ENCODE assay signal across 14 cellular contexts in the genomic region with DNA sequence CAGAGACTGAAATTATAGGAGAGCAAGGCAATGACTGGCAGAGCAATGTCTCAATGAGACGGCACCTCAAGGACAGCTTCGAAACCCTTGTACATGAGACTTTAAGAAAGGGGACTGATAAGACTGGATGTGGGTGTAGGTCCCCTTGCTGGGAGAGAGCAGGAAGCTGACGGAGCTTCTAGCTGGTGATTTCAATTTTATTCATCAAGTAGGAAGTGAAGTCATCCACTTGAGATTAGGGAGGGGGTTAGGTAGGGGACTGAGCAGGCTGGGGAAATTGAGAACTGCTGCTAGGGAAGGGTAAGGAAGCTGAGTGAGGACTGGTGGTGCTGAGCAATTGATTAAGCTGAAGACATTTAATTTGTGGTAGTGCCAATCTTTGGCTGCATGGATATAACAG.
DNase-seq lines count a peak whose midpoint lies in the region; ATAC-seq lines count a peak whose summit lies in the region.
"Had no signal": no experiment of that assay in that cellular context is flagged by ENCODE, and none has a peak within 500 bp of the region (broad histone marks: within the 10 kb centered on the region; RNA-seq: fewer than 3 reads in every experiment).

No MANE protein-coding gene starts in this region.

- peak overlapping the region; percentile 64 for H3K27ac Mint-ChIP-seq in activated naive CD4-positive, alpha-beta T cell treated with anti-CD3 and anti-CD28 coated beads, Interleukin-2, amount 10 ng/mL, durations not matched to agents 7 days and 5 days
- H3K27ac Mint-ChIP-seq in dendritic cell treated with granulocyte-macrophage colony-stimulating factor and Interleukin-4, amounts not matched to agents 40 ng/mL and 50 ng/mL, for 4 days = peak overlapping the region; percentile 61

- H3K27me3 ChIP-seq in skeletal muscle satellite cell (ENCODE audit: control insufficient read depth, insufficient read depth, low read length) = no peaks in the 10 kb centered on the region

- H3K27me3 Mint-ChIP-seq in activated naive CD4-positive, alpha-beta T cell treated with anti-CD3 and anti-CD28 coated beads, Interleukin-2, amount 10 ng/mL, durations not matched to agents 7 days and 5 days = no peaks in the 10 kb centered on the region
- no peaks in the 10 kb centered on the region for H3K27me3 Mint-ChIP-seq in dendritic cell treated with granulocyte-macrophage colony-stimulating factor and Interleukin-4, amounts not matched to agents 40 ng/mL and 50 ng/mL, for 4 days
- H3K27me3 Mint-ChIP-seq: IgD-negative memory B cell had no signal

- H3K4me3 ChIP-seq in SK-N-MC = no peak overlapping the region
- no peak overlapping the region for H3K4me3 ChIP-seq in skeletal muscle satellite cell (ENCODE audit: low read length)
- H3K4me3 ChIP-seq: thoracic aorta had no signal

- H3K4me1 ChIP-seq in skeletal muscle satellite cell (ENCODE audit: control insufficient read depth, insufficient read depth, low read length) = peaks cover 48% of the 10 kb centered on the region

- peaks cover 55% of the 10 kb centered on the region for H3K4me1 Mint-ChIP-seq in activated naive CD4-positive, alpha-beta T cell treated with anti-CD3 and anti-CD28 coated beads, Interleukin-2, amount 10 ng/mL, durations not matched to agents 7 days and 5 days
- H3K4me1 Mint-ChIP-seq in dendritic cell treated with granulocyte-macrophage colony-stimulating factor and Interleukin-4, amounts not matched to agents 40 ng/mL and 50 ng/mL, for 4 days (ENCODE audit: low read depth) = peaks cover 46% of the 10 kb centered on the region

- peaks cover 76% of the 10 kb centered on the region for H3K36me3 Mint-ChIP-seq in activated naive CD4-positive, alpha-beta T cell treated with anti-CD3 and anti-CD28 coated beads, Interleukin-2, amount 10 ng/mL, durations not matched to agents 7 days and 5 days
- H3K36me3 Mint-ChIP-seq in dendritic cell treated with granulocyte-macrophage colony-stimulating factor and Interleukin-4, amounts not matched to agents 40 ng/mL and 50 ng/mL, for 4 days (ENCODE audit: low read depth) = peaks cover 74% of the 10 kb centered on the region

- CTCF ChIA-PET in activated naive CD4-positive, alpha-beta T cell treated with anti-CD3 and anti-CD28 coated beads, Interleukin-2, amount 10 ng/mL, durations not matched to agents 7 days and 5 days (lab: Charles Lee) = interaction anchor here (0.6 to 2.0 kb wide), 3 partner anchors 8 to 763 kb away, joined by 3 to 5 read pairs (median 4); no protein-coding TSS in a partner anchor

- no peak overlapping the region for H3K4me3 Mint-ChIP-seq in activated naive CD4-positive, alpha-beta T cell treated with anti-CD3 and anti-CD28 coated beads, Interleukin-2, amount 10 ng/mL, durations not matched to agents 7 days and 5 days
- H3K4me3 Mint-ChIP-seq in dendritic cell treated with granulocyte-macrophage colony-stimulating factor and Interleukin-4, amounts not matched to agents 40 ng/mL and 50 ng/mL, for 4 days = no peak overlapping the region
- H3K4me3 Mint-ChIP-seq: IgD-negative memory B cell had no signal

- H3K9me3 ChIP-seq in SK-N-MC (ENCODE audit: low read depth, low read length) (no peaks in the 10 kb centered on the region), skeletal muscle satellite cell (replicated peaks; ENCODE audit: low read length) (no peaks in the 10 kb centered on the region)
- H3K9me3 ChIP-seq: thoracic aorta had no signal

- H3K27ac ChIP-seq in SK-N-MC = 0 out of 2 replicates have a peak overlapping the region, but pooled peaks have one; percentile 17
- H3K27ac ChIP-seq: thoracic aorta had no signal

- H3K4me2 ChIP-seq in skeletal muscle satellite cell (ENCODE audit: low read length) = no peak overlapping the region

- H3K9ac ChIP-seq in SK-N-MC (ENCODE audit: insufficient read length) (no peak overlapping the region), skeletal muscle satellite cell (ENCODE audit: low read depth, low read length) (peak overlapping the region; percentile 9)

- no peak for ATAC-seq in GM19452 (IDR thresholded peaks at IDR 0.05; ENCODE audit: unreplicated experiment)

- peaks cover 21% of the 10 kb centered on the region for H3K36me3 ChIP-seq in SK-N-MC (ENCODE audit: insufficient read depth, low read length)
- peaks cover 84% of the 10 kb centered on the region for H3K36me3 ChIP-seq in skeletal muscle satellite cell (ENCODE audit: insufficient read depth, low read length)
- H3K36me3 ChIP-seq: thoracic aorta had no signal

- DNase-seq in activated naive CD4-positive, alpha-beta T cell treated with anti-CD3 and anti-CD28 coated beads, Interleukin-2, amount 10 ng/mL, durations not matched to agents 7 days and 5 days = no peak
- no peak for DNase-seq in activated naive CD4-positive, alpha-beta T cell (lab: John Stamatoyannopoulos, UW)
- DNase-seq in SK-N-MC (ENCODE audit: low read depth, low spot score) (peak; percentile 30), NCI-H2081 treated with DMSO at 0.1 percent for 48 hours (lab: John Stamatoyannopoulos, UW) (no peak), NCI-H82 treated with DMSO at 0.1 percent for 48 hours (lab: John Stamatoyannopoulos, UW; ENCODE audit: unreplicated experiment) (no peak)
- DNase-seq: AML-193; head of caudate nucleus; NCI-H187; NK-92 treated with Interleukin-12 subunit alpha and Interleukin-12 subunit beta, amount 100 ng/mL, for 24 hours had no signal

- H3K9me3 Mint-ChIP-seq in activated naive CD4-positive, alpha-beta T cell treated with anti-CD3 and anti-CD28 coated beads, Interleukin-2, amount 10 ng/mL, durations not matched to agents 7 days and 5 days = no peaks in the 10 kb centered on the region
- no peaks in the 10 kb centered on the region for H3K9me3 Mint-ChIP-seq in dendritic cell treated with granulocyte-macrophage colony-stimulating factor and Interleukin-4, amounts not matched to agents 40 ng/mL and 50 ng/mL, for 4 days
- H3K9me3 Mint-ChIP-seq: IgD-negative memory B cell had no signal

- intact Hi-C loops in dendritic cell treated with granulocyte-macrophage colony-stimulating factor and Interleukin-4, amounts not matched to agents 40 ng/mL and 50 ng/mL, for 4 days (cut with micrococcal nuclease) = no loop called here
